In genomic region chr6:16337280-16337975, GRCh38 we compare ENCODE assay signal across 1 cellular context.
TF ChIP-seq lines count a peak whose summit lies in the region.

No MANE protein-coding gene starts in this region.

TF ChIP-seq in K562, 482 proteins besides CTCF, POLR2A, EP300 and RAD21 (continued from another document and continues in another):
- TF ChIP-seq CUX1 (CRISPR knock-in tag; IDR thresholded peaks at IDR 0.05) (no peak), FOXP4 (CRISPR knock-in tag; IDR thresholded peaks at IDR 0.05; ENCODE audit: borderline replicate concordance) (no peak), TAF9B (IDR thresholded peaks at IDR 0.05; ENCODE audit: partially characterized antibody) (no peak), ZNF24 (IDR thresholded peaks at IDR 0.05) (peak; percentile 22; the same call in 1 of the 2 replicates), BCLAF1 (IDR thresholded peaks at IDR 0.05; ENCODE audit: borderline replicate concordance in 1 of 2, control insufficient read depth in 1 of 2, low read depth in 2 of 2, low read length in 1 of 2) (no peak), TAF15 (IDR thresholded peaks at IDR 0.05; ENCODE audit: low read depth, low read length) (no peak), RBM34 (IDR thresholded peaks at IDR 0.05; ENCODE audit: borderline replicate concordance, insufficient read depth, low read length) (no peak), HNRNPH1 (optimal IDR thresholded peaks at IDR 0.05; ENCODE audit: low read depth, low read length) (no peak), MBD2 (IDR thresholded peaks at IDR 0.05; ENCODE audit: borderline replicate concordance, low read depth) (no peak), ZMIZ1 (IDR thresholded peaks at IDR 0.05; ENCODE audit: low read depth in 2 of 2, low read length in 2 of 2) (no peak), SMAD4 (CRISPR knock-in tag; conservative IDR thresholded peaks at IDR 0.05) (peak; percentile 63; the same call in 1 of the 2 replicates), PTRF (tag; IDR thresholded peaks at IDR 0.05) (no peak), ZNF695 (CRISPR knock-in tag; IDR thresholded peaks at IDR 0.05) (no peak), CBFA2T3 (IDR thresholded peaks at IDR 0.05) (no peak), EP400 (IDR thresholded peaks at IDR 0.05) (no peak), HNRNPLL (IDR thresholded peaks at IDR 0.05; ENCODE audit: low read depth, low read length, poor library complexity, severe bottlenecking) (no peak), MECOM (CRISPR knock-in tag; IDR thresholded peaks at IDR 0.05) (no peak; the same call in 1 of the 2 replicates), LEF1 (IDR thresholded peaks at IDR 0.05) (no peak; the same call in 1 of the 2 replicates), JUND (IDR thresholded peaks at IDR 0.05; ENCODE audit: borderline replicate concordance, low read depth, low read length) (no peak), JUND (tag; IDR thresholded peaks at IDR 0.05; ENCODE audit: borderline replicate concordance, low read depth, low read length) (no peak), ZBTB33 (CRISPR knock-in tag; IDR thresholded peaks at IDR 0.05) (no peak), NR2C2 (CRISPR knock-in tag; IDR thresholded peaks at IDR 0.05) (no peak), NR2C2 (tag; IDR thresholded peaks at IDR 0.05) (peak; percentile 68; the same call in 1 of the 2 replicates), NCOA2 (IDR thresholded peaks at IDR 0.05; ENCODE audit: partially characterized antibody in 2 of 2) (no peak), IRF2 (CRISPR knock-in tag; IDR thresholded peaks at IDR 0.05) (no peak), SUPT5H (IDR thresholded peaks at IDR 0.05) (no peak), HNRNPUL1 (IDR thresholded peaks at IDR 0.05; ENCODE audit: low read length) (no peak), ATF1 (CRISPR knock-in tag; IDR thresholded peaks at IDR 0.05) (no peak), ATF1 (tag; IDR thresholded peaks at IDR 0.05) (no peak), ZFP30 (CRISPR knock-in tag; IDR thresholded peaks at IDR 0.05; ENCODE audit: borderline replicate concordance) (no peak), HNRNPL (IDR thresholded peaks at IDR 0.05; ENCODE audit: low read depth, low read length) (no peak), AFF1 (IDR thresholded peaks at IDR 0.05; ENCODE audit: low read depth in 1 of 2, partially characterized antibody in 2 of 2) (no peak), ZEB2 (IDR thresholded peaks at IDR 0.05) (peak; percentile 62; the same call in 1 of the 2 replicates), PTTG1 (tag; IDR thresholded peaks at IDR 0.05; ENCODE audit: low read depth) (no peak), CEBPG (CRISPR knock-in tag; IDR thresholded peaks at IDR 0.05) (peak; percentile 93), CEBPG (tag; conservative IDR thresholded peaks at IDR 0.05 in 1 of 2, IDR thresholded peaks at IDR 0.05 in 1 of 2) (peak; percentile 43 to 97), SREBF1 (IDR thresholded peaks at IDR 0.05; ENCODE audit: borderline replicate concordance, low read depth, low read length) (no peak), CREB3L1 (IDR thresholded peaks at IDR 0.05; ENCODE audit: borderline replicate concordance, low read depth) (no peak), ETV5 (CRISPR knock-in tag; IDR thresholded peaks at IDR 0.05; ENCODE audit: low read depth) (no peak)
